1 cellular context compared by ENCODE assay signal in the genomic region with DNA sequence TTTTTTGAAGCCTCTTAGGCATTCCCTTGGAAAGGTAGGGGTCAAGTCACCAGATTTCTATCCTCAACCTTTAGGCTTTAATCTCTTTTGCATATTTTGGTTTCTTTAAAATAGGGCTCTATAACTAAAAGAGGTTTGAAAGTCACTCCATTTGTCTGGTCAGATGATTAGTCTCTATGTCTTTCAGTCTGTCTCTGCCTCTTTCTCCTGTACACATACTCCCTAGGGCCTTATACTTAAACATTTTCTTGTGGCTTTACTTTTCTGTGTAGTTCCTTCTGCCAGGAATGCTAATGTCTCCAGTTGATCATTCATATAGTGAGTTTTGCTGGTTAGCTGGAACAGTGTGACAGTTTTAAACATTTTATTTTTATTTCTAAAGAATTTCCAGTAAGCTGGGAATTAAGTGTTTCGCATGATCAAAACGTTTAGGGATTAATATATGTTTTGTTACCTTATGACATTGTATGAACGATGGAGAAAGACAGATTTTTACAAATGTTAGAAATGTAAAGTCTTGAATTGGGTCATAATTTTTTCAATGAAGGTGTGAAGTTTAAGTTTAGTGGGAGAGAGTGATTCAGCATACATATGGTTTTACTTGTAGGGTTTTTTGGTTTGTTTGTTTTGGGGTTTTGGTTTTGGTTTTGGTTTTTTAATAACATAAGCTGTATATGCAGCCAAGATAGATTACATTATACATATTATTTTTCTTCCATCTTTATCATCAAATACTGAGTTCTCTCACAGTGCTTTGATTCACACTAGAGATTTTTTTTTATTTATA.
TF ChIP-seq lines count a peak whose summit lies in the region.

No MANE protein-coding gene starts in this region.

TF ChIP-seq in GM12878, 131 proteins besides CTCF, POLR2A, EP300 and RAD21:
- TF ChIP-seq, protein P1, sequence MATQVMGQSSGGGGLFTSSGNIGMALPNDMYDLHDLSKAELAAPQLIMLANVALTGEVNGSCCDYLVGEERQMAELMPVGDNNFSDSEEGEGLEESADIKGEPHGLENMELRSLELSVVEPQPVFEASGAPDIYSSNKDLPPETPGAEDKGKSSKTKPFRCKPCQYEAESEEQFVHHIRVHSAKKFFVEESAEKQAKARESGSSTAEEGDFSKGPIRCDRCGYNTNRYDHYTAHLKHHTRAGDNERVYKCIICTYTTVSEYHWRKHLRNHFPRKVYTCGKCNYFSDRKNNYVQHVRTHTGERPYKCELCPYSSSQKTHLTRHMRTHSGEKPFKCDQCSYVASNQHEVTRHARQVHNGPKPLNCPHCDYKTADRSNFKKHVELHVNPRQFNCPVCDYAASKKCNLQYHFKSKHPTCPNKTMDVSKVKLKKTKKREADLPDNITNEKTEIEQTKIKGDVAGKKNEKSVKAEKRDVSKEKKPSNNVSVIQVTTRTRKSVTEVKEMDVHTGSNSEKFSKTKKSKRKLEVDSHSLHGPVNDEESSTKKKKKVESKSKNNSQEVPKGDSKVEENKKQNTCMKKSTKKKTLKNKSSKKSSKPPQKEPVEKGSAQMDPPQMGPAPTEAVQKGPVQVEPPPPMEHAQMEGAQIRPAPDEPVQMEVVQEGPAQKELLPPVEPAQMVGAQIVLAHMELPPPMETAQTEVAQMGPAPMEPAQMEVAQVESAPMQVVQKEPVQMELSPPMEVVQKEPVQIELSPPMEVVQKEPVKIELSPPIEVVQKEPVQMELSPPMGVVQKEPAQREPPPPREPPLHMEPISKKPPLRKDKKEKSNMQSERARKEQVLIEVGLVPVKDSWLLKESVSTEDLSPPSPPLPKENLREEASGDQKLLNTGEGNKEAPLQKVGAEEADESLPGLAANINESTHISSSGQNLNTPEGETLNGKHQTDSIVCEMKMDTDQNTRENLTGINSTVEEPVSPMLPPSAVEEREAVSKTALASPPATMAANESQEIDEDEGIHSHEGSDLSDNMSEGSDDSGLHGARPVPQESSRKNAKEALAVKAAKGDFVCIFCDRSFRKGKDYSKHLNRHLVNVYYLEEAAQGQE (IDR thresholded peaks at IDR 0.05; ENCODE audit: low read depth, low read length): no peak
- TF ChIP-seq, protein P2, sequence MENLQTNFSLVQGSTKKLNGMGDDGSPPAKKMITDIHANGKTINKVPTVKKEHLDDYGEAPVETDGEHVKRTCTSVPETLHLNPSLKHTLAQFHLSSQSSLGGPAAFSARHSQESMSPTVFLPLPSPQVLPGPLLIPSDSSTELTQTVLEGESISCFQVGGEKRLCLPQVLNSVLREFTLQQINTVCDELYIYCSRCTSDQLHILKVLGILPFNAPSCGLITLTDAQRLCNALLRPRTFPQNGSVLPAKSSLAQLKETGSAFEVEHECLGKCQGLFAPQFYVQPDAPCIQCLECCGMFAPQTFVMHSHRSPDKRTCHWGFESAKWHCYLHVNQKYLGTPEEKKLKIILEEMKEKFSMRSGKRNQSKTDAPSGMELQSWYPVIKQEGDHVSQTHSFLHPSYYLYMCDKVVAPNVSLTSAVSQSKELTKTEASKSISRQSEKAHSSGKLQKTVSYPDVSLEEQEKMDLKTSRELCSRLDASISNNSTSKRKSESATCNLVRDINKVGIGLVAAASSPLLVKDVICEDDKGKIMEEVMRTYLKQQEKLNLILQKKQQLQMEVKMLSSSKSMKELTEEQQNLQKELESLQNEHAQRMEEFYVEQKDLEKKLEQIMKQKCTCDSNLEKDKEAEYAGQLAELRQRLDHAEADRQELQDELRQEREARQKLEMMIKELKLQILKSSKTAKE (IDR thresholded peaks at IDR 0.05; ENCODE audit: low read depth, poor library complexity, severe bottlenecking): peak; percentile 19
- TF ChIP-seq, protein P3, sequence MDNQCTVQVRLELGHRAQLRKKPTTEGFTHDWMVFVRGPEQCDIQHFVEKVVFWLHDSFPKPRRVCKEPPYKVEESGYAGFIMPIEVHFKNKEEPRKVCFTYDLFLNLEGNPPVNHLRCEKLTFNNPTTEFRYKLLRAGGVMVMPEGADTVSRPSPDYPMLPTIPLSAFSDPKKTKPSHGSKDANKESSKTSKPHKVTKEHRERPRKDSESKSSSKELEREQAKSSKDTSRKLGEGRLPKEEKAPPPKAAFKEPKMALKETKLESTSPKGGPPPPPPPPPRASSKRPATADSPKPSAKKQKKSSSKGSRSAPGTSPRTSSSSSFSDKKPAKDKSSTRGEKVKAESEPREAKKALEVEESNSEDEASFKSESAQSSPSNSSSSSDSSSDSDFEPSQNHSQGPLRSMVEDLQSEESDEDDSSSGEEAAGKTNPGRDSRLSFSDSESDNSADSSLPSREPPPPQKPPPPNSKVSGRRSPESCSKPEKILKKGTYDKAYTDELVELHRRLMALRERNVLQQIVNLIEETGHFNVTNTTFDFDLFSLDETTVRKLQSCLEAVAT (IDR thresholded peaks at IDR 0.05): peak; percentile 82; the same call in 1 of the 2 replicates
- TF ChIP-seq, protein P4, sequence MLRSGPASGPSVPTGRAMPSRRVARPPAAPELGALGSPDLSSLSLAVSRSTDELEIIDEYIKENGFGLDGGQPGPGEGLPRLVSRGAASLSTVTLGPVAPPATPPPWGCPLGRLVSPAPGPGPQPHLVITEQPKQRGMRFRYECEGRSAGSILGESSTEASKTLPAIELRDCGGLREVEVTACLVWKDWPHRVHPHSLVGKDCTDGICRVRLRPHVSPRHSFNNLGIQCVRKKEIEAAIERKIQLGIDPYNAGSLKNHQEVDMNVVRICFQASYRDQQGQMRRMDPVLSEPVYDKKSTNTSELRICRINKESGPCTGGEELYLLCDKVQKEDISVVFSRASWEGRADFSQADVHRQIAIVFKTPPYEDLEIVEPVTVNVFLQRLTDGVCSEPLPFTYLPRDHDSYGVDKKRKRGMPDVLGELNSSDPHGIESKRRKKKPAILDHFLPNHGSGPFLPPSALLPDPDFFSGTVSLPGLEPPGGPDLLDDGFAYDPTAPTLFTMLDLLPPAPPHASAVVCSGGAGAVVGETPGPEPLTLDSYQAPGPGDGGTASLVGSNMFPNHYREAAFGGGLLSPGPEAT (IDR thresholded peaks at IDR 0.05; ENCODE audit: low read depth): peak; percentile 52
- TF ChIP-seq CREM (IDR thresholded peaks at IDR 0.05; ENCODE audit: low read depth) (no peak), SP1 (IDR thresholded peaks at IDR 0.05; ENCODE audit: low read depth, low read length) (no peak), ZNF24 (IDR thresholded peaks at IDR 0.05) (peak; percentile 73), SMC3 (IDR thresholded peaks at IDR 0.05; ENCODE audit: borderline replicate concordance, low read length) (no peak), CHD1 (IDR thresholded peaks at IDR 0.05; ENCODE audit: low read depth, low read length) (no peak), ZZZ3 (IDR thresholded peaks at IDR 0.05; ENCODE audit: control insufficient read depth, insufficient read length, low read depth) (no peak), ATF7 (IDR thresholded peaks at IDR 0.05; ENCODE audit: low read depth) (peak; percentile 50; the same call in 1 of the 2 replicates), NFIC (IDR thresholded peaks at IDR 0.05; ENCODE audit: low read depth, low read length) (0 out of 2 replicates have a peak, but pooled peaks have one; percentile 27), NBN (IDR thresholded peaks at IDR 0.05) (peak; percentile 47; the same call in 1 of the 2 replicates), RUNX3 (IDR thresholded peaks at IDR 0.05; ENCODE audit: low read length) (peak; percentile 67)
